ENCODE assay signal across 24 cellular contexts in the genomic region with DNA sequence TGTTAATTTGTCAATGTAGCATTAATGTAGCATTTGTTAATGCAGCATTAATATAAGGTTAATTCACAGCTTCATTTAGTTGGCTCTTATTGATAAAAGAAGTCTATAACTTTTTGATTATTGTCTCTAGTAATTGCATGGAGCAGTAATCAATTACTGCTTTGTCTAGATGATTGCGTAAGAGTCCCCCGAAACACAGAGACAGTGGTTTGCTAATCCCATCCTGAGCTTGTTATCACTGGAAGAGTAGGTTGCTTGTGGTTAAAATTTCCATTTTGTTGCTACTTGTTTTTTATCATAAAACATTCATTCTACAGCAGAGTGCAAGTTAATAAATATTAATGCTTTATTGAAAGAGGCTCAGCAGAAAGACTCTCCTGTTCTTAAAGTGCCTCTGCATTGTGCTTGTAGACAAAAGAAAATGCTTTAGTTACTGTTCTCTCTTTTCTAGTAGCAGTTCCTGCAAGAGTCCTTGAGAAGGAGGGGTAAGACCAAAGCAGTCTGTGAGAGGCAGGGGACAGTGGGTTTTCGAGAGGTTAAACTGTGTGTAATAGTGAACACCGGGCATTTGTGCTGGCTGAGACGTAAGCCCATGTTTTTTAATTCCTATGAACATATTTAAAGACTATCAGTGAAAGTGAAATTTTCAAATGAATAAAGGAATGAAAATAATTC.
"Had no signal": no experiment of that assay in that cellular context is flagged by ENCODE, and none has a peak within 500 bp of the region (broad histone marks: within the 10 kb centered on the region; RNA-seq: fewer than 3 reads in every experiment).

No MANE protein-coding gene starts in this region.

- H3K36me3 Mint-ChIP-seq: activated naive CD4-positive, alpha-beta T cell treated with anti-CD3 and anti-CD28 coated beads, Interleukin-2, amount 10 ng/mL, durations not matched to agents 7 days and 5 days; naive B cell had no signal

- H3K27me3 ChIP-seq: ascending aorta, right atrium auricular region, vagina had no signal

- H3K27me3 Mint-ChIP-seq: activated naive CD8-positive, alpha-beta T cell treated with anti-CD3 and anti-CD28 coated beads, Interleukin-2, amount 50 U/mL, for 24 hours had no signal

- ATAC-seq: activated naive CD8-positive, alpha-beta T cell treated with anti-CD3 and anti-CD28 coated beads, Interleukin-2, amount 50 U/mL, for 24 hours; activated T-cell treated with anti-CD3 and anti-CD28 coated beads, Interleukin-2, amount 50 U/mL, for 4 hours; esophagus mucosa; mucosa of descending colon; stimulated activated naive CD8-positive, alpha-beta T cell treated with anti-CD3 and anti-CD28 coated beads, Interleukin-15, Interleukin-2, amounts not matched to agents 100 U/mL and 50 U/mL, for 24 hours had no signal

- H3K27ac ChIP-seq: ascending aorta, prostate gland, right atrium auricular region, vagina had no signal

- H3K9me3 ChIP-seq: ascending aorta, mucosa of descending colon, prostate gland, right atrium auricular region, vagina had no signal

- DNase-seq: activated CD4-positive, alpha-beta T cell treated with anti-CD3 and anti-CD28 coated beads, Interleukin-2, amount 50 U/mL, for 1 hour; activated CD4-positive, CD25-positive, alpha-beta regulatory T cell treated with anti-CD3 and anti-CD28 coated beads, Interleukin-2, amount 50 U/mL, for 72 hours; activated CD8-positive, alpha-beta memory T cell treated with anti-CD3 and anti-CD28 coated beads, Interleukin-2, amount 50 U/mL, for 4 hours; activated effector memory CD4-positive, alpha-beta T cell treated with Interleukin-2 at 50 U/mL for 16 hours; activated naive CD4-positive, alpha-beta T cell treated with anti-CD3 and anti-CD28 coated beads, Interleukin-2, amount 10 ng/mL, durations not matched to agents 7 days and 5 days; activated naive CD8-positive, alpha-beta T cell treated with anti-CD3 and anti-CD28 coated beads, Interleukin-2, amount 50 U/mL, for 24 hours; activated T-cell treated with anti-CD3 and anti-CD28 coated beads, Interleukin-2, amount 50 U/mL, for 4 hours; cerebellar nuclear complex; cortex of kidney; effector CD4-positive, alpha-beta T cell; mesenchymal stem cell; mucosa of descending colon; naive B cell; stimulated activated CD4-positive, alpha-beta T cell treated with anti-CD3 and anti-CD28 coated beads, Interleukin-2, amount 100 ng/mL, for 24 hours; stimulated activated naive CD8-positive, alpha-beta T cell treated with anti-CD3 and anti-CD28 coated beads, Interleukin-15, Interleukin-2, amounts not matched to agents 100 U/mL and 50 U/mL, for 24 hours; substantia nigra; T1000; trophoblast cell had no signal

- FAIRE-seq: bronchial epithelial cell had no signal

- H3K4me1 ChIP-seq: ascending aorta, prostate gland, right atrium auricular region, vagina had no signal

- H3K9me3 Mint-ChIP-seq: activated naive CD4-positive, alpha-beta T cell treated with anti-CD3 and anti-CD28 coated beads, Interleukin-2, amount 10 ng/mL, durations not matched to agents 7 days and 5 days; activated naive CD8-positive, alpha-beta T cell treated with anti-CD3 and anti-CD28 coated beads, Interleukin-2, amount 50 U/mL, for 24 hours; activated T-cell treated with anti-CD3 and anti-CD28 coated beads, Interleukin-2, amount 50 U/mL, for 4 hours had no signal

- H3K4me3 Mint-ChIP-seq: activated naive CD4-positive, alpha-beta T cell treated with anti-CD3 and anti-CD28 coated beads, Interleukin-2, amount 10 ng/mL, durations not matched to agents 7 days and 5 days; activated naive CD8-positive, alpha-beta T cell treated with anti-CD3 and anti-CD28 coated beads, Interleukin-2, amount 50 U/mL, for 24 hours; activated T-cell treated with anti-CD3 and anti-CD28 coated beads, Interleukin-2, amount 50 U/mL, for 4 hours; naive B cell had no signal

- H3K4me3 ChIP-seq: ascending aorta, mucosa of descending colon, prostate gland, right atrium auricular region, vagina had no signal

- H3K36me3 ChIP-seq: ascending aorta, prostate gland, right atrium auricular region, vagina had no signal

- H3K4me1 Mint-ChIP-seq: activated naive CD4-positive, alpha-beta T cell treated with anti-CD3 and anti-CD28 coated beads, Interleukin-2, amount 10 ng/mL, durations not matched to agents 7 days and 5 days; activated naive CD8-positive, alpha-beta T cell treated with anti-CD3 and anti-CD28 coated beads, Interleukin-2, amount 50 U/mL, for 24 hours; naive B cell had no signal

- H3K27ac Mint-ChIP-seq: activated naive CD4-positive, alpha-beta T cell treated with anti-CD3 and anti-CD28 coated beads, Interleukin-2, amount 10 ng/mL, durations not matched to agents 7 days and 5 days; activated naive CD8-positive, alpha-beta T cell treated with anti-CD3 and anti-CD28 coated beads, Interleukin-2, amount 50 U/mL, for 24 hours; naive B cell had no signal
